In the genomic region with DNA sequence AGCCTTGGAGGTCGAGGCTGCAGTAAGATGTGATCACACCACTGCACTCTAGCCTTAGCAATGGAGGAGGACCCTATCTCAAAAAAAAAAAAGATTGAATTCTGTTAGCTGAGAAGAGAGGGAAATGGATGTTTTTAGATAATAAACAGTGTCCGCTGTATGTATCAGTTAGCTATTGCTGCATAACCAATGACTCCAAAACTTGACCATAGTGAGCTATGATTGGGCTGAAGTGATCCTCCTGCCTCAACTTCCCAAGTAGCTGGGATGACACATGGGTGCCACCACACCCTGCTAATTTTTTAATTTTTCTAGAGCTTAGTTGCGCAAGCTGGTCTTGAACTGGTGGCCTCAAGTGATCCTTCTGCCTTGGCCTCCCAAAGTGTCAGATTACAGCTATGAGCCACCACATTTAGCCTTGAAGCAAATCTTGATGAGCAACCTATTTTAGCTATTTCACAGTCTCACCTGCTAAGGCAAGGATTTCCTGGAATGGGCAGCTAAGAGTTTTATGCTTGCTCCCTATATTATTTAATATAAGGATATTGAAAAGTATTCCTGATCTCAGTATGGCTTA, we compare ENCODE assay signal across 2 cellular contexts.
TF ChIP-seq lines count a peak whose summit lies in the region.

No MANE protein-coding gene starts in this region.

TF ChIP-seq in HEK293, 187 proteins besides CTCF, POLR2A, EP300 and RAD21:
- TF ChIP-seq, protein P1, sequence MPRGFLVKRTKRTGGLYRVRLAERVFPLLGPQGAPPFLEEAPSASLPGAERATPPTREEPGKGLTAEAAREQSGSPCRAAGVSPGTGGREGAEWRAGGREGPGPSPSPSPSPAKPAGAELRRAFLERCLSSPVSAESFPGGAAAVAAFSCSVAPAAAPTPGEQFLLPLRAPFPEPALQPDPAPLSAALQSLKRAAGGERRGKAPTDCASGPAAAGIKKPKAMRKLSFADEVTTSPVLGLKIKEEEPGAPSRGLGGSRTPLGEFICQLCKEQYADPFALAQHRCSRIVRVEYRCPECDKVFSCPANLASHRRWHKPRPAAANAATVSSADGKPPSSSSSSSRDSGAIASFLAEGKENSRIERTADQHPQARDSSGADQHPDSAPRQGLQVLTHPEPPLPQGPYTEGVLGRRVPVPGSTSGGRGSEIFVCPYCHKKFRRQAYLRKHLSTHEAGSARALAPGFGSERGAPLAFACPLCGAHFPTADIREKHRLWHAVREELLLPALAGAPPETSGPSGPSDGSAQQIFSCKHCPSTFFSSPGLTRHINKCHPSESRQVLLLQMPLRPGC (tag by site-specific recombination; IDR thresholded peaks at IDR 0.05), result no peak
- TF ChIP-seq ZNF175 (tag by site-specific recombination; IDR thresholded peaks at IDR 0.05), result no peak
- 0 out of 2 replicates have a peak, but pooled peaks have one; percentile 1 for TF ChIP-seq ZNF426 (tag by site-specific recombination; IDR thresholded peaks at IDR 0.05)
- TF ChIP-seq SP2 (tag by site-specific recombination; IDR thresholded peaks at IDR 0.05), result no peak

TF ChIP-seq in K562, 482 proteins besides CTCF, POLR2A, EP300 and RAD21 (continues in another document):
- TF ChIP-seq PREB (CRISPR knock-in tag; IDR thresholded peaks at IDR 0.05), result no peak
- no peak for TF ChIP-seq ZKSCAN3 (CRISPR knock-in tag; IDR thresholded peaks at IDR 0.05)
- TF ChIP-seq, protein P2, sequence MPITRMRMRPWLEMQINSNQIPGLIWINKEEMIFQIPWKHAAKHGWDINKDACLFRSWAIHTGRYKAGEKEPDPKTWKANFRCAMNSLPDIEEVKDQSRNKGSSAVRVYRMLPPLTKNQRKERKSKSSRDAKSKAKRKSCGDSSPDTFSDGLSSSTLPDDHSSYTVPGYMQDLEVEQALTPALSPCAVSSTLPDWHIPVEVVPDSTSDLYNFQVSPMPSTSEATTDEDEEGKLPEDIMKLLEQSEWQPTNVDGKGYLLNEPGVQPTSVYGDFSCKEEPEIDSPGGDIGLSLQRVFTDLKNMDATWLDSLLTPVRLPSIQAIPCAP (CRISPR knock-in tag; IDR thresholded peaks at IDR 0.05; ENCODE audit: borderline replicate concordance), result no peak
- no peak for TF ChIP-seq XRCC3 (IDR thresholded peaks at IDR 0.05)
- no peak for TF ChIP-seq ZNF140 (CRISPR knock-in tag; IDR thresholded peaks at IDR 0.05)
- TF ChIP-seq ZBTB26 (CRISPR knock-in tag; IDR thresholded peaks at IDR 0.05), result no peak
- TF ChIP-seq SREBF2 (CRISPR knock-in tag; IDR thresholded peaks at IDR 0.05), result no peak
- no peak for TF ChIP-seq ID3 (CRISPR knock-in tag; IDR thresholded peaks at IDR 0.05)
- no peak for TF ChIP-seq ID3 (tag; IDR thresholded peaks at IDR 0.05)
- TF ChIP-seq PBX2 (CRISPR knock-in tag; IDR thresholded peaks at IDR 0.05; ENCODE audit: low read depth), result no peak
- TF ChIP-seq PBX2 (tag; conservative IDR thresholded peaks at IDR 0.05; ENCODE audit: low read depth), result no peak
- TF ChIP-seq ESRRA (IDR thresholded peaks at IDR 0.05; ENCODE audit: borderline replicate concordance, low read depth), result no peak
- no peak for TF ChIP-seq ARID1B (IDR thresholded peaks at IDR 0.05)
- TF ChIP-seq ZNF146 (CRISPR knock-in tag; IDR thresholded peaks at IDR 0.05; ENCODE audit: unreplicated experiment), result no peak
- TF ChIP-seq ZNF57 (CRISPR knock-in tag; IDR thresholded peaks at IDR 0.05), result no peak
- TF ChIP-seq, protein P3, sequence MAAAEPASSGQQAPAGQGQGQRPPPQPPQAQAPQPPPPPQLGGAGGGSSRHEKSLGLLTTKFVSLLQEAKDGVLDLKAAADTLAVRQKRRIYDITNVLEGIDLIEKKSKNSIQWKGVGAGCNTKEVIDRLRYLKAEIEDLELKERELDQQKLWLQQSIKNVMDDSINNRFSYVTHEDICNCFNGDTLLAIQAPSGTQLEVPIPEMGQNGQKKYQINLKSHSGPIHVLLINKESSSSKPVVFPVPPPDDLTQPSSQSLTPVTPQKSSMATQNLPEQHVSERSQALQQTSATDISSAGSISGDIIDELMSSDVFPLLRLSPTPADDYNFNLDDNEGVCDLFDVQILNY (CRISPR knock-in tag; IDR thresholded peaks at IDR 0.05), result no peak
- peak in 1 of 2 experiments; percentile 10; a peak in 1 of 4 replicates for TF ChIP-seq TRIM24 (IDR thresholded peaks at IDR 0.05)
- no peak for TF ChIP-seq TBP (optimal IDR thresholded peaks at IDR 0.05; ENCODE audit: low read depth, low read length)
- TF ChIP-seq BRD9 (IDR thresholded peaks at IDR 0.05; ENCODE audit: low read depth, partially characterized antibody), result no peak
- TF ChIP-seq NKRF (IDR thresholded peaks at IDR 0.05; ENCODE audit: borderline replicate concordance), result no peak
- TF ChIP-seq ZNF184 (CRISPR knock-in tag; IDR thresholded peaks at IDR 0.05), result no peak
- TF ChIP-seq ZNF212 (CRISPR knock-in tag; IDR thresholded peaks at IDR 0.05), result no peak
- TF ChIP-seq CBX1 (IDR thresholded peaks at IDR 0.05; ENCODE audit: low read depth), result no peak
- TF ChIP-seq CEBPG (CRISPR knock-in tag; IDR thresholded peaks at IDR 0.05), result no peak
- 0 out of 4 replicates have a peak, but pooled peaks of 1 of the 2 experiments have one; percentile 27 for TF ChIP-seq CEBPG (tag; conservative IDR thresholded peaks at IDR 0.05 in 1 of 2, IDR thresholded peaks at IDR 0.05 in 1 of 2)
- TF ChIP-seq RBM25 (IDR thresholded peaks at IDR 0.05; ENCODE audit: low read depth, low read length, severe bottlenecking), result peak; percentile 65
- no peak for TF ChIP-seq TAF7 (tag; IDR thresholded peaks at IDR 0.05)
- TF ChIP-seq ZNF507 (tag; conservative IDR thresholded peaks at IDR 0.05), result no peak
- peak; percentile 10; the same call in 1 of the 2 replicates for TF ChIP-seq BCOR (IDR thresholded peaks at IDR 0.05)
- TF ChIP-seq, protein P4, sequence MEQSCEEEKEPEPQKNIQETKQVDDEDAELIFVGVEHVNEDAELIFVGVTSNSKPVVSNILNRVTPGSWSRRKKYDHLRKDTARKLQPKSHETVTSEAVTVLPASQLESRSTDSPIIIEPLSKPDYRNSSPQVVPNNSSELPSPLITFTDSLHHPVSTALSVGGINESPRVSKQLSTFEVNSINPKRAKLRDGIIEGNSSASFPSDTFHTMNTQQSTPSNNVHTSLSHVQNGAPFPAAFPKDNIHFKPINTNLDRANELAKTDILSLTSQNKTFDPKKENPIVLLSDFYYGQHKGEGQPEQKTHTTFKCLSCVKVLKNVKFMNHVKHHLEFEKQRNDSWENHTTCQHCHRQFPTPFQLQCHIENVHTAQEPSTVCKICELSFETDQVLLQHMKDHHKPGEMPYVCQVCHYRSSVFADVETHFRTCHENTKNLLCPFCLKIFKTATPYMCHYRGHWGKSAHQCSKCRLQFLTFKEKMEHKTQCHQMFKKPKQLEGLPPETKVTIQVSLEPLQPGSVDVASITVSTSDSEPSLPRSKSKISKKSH (CRISPR knock-in tag; IDR thresholded peaks at IDR 0.05), result no peak
- no peak for TF ChIP-seq ZNF277 (CRISPR knock-in tag; IDR thresholded peaks at IDR 0.05; ENCODE audit: borderline replicate concordance)
- TF ChIP-seq, protein P5, sequence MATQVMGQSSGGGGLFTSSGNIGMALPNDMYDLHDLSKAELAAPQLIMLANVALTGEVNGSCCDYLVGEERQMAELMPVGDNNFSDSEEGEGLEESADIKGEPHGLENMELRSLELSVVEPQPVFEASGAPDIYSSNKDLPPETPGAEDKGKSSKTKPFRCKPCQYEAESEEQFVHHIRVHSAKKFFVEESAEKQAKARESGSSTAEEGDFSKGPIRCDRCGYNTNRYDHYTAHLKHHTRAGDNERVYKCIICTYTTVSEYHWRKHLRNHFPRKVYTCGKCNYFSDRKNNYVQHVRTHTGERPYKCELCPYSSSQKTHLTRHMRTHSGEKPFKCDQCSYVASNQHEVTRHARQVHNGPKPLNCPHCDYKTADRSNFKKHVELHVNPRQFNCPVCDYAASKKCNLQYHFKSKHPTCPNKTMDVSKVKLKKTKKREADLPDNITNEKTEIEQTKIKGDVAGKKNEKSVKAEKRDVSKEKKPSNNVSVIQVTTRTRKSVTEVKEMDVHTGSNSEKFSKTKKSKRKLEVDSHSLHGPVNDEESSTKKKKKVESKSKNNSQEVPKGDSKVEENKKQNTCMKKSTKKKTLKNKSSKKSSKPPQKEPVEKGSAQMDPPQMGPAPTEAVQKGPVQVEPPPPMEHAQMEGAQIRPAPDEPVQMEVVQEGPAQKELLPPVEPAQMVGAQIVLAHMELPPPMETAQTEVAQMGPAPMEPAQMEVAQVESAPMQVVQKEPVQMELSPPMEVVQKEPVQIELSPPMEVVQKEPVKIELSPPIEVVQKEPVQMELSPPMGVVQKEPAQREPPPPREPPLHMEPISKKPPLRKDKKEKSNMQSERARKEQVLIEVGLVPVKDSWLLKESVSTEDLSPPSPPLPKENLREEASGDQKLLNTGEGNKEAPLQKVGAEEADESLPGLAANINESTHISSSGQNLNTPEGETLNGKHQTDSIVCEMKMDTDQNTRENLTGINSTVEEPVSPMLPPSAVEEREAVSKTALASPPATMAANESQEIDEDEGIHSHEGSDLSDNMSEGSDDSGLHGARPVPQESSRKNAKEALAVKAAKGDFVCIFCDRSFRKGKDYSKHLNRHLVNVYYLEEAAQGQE (CRISPR knock-in tag; IDR thresholded peaks at IDR 0.05; ENCODE audit: low read depth), result no peak
- no peak for TF ChIP-seq UBTF (IDR thresholded peaks at IDR 0.05; ENCODE audit: borderline replicate concordance in 1 of 2, low read depth in 2 of 2, low read length in 2 of 2)
